Comparison of ENCODE assay signal across 31 cellular contexts in genomic region chr5:178338750-178339144, GRCh38.
DNase-seq lines count a peak whose midpoint lies in the region; ATAC-seq, FAIRE-seq and TF ChIP-seq lines count a peak whose summit lies in the region.
"Had no signal": no experiment of that assay in that cellular context is flagged by ENCODE, and none has a peak within 500 bp of the region (broad histone marks: within the 10 kb centered on the region; RNA-seq: fewer than 3 reads in every experiment).

No MANE protein-coding gene starts in this region.

- no peak overlapping the region for H3K4me3 ChIP-seq in HL-60 (replicated peaks; ENCODE audit: insufficient read depth, low read length)
- H3K4me3 ChIP-seq in bronchial epithelial cell (ENCODE audit: low read depth, low read length), result no peak overlapping the region
- H3K4me3 ChIP-seq: cardiac muscle cell, coronary artery, skin epidermis had no signal

- no peaks in the 10 kb centered on the region for H3K36me3 ChIP-seq in bronchial epithelial cell (ENCODE audit: control insufficient read depth, insufficient read depth, low read length)
- H3K36me3 ChIP-seq: cardiac muscle cell had no signal

- H3K27me3 ChIP-seq in HL-60 (ENCODE audit: insufficient read depth, poor library complexity, severe bottlenecking) (no peaks in the 10 kb centered on the region), bronchial epithelial cell (ENCODE audit: control insufficient read depth, insufficient read depth, low read length) (no peaks in the 10 kb centered on the region)
- H3K27me3 ChIP-seq: cardiac muscle cell had no signal

- H3K27me3 Mint-ChIP-seq in mesothelial cell of epicardium (ENCODE audit: low read depth), result no peaks in the 10 kb centered on the region

- no peak overlapping the region for H3K4me3 Mint-ChIP-seq in mesothelial cell of epicardium
- H3K4me3 Mint-ChIP-seq: activated naive CD8-positive, alpha-beta T cell treated with anti-CD3 and anti-CD28 coated beads, Interleukin-2, amount 10 ng/mL, durations not matched to agents 7 days and 5 days; naive B cell; stimulated activated memory B cell treated with anti-CD40 and anti-IgM and Interleukin-4, amounts not matched to agents 10 μg/mL and 1 μg/mL and 100 μg/mL, for 72 hours; T-helper 1 cell treated with Interleukin-12 subunit alpha and Interleukin-12 subunit beta and Interleukin-4 antibody, amounts not matched to agents 30 μg/mL and 1 μg/mL, for 36 hours had no signal

- FAIRE-seq in bronchial epithelial cell (lab: Jason Lieb, UNC), result peak; percentile 73
- FAIRE-seq: islet of Langerhans had no signal

- H3K36me3 Mint-ChIP-seq in mesothelial cell of epicardium, result no peaks in the 10 kb centered on the region
- H3K36me3 Mint-ChIP-seq: activated naive CD8-positive, alpha-beta T cell treated with anti-CD3 and anti-CD28 coated beads, Interleukin-2, amount 10 ng/mL, durations not matched to agents 7 days and 5 days; naive B cell; stimulated activated memory B cell treated with anti-CD40 and anti-IgM and Interleukin-4, amounts not matched to agents 10 μg/mL and 1 μg/mL and 100 μg/mL, for 72 hours had no signal

- H3K27ac Mint-ChIP-seq in mesothelial cell of epicardium, result peak overlapping the region; percentile 67
- H3K27ac Mint-ChIP-seq: activated naive CD8-positive, alpha-beta T cell treated with anti-CD3 and anti-CD28 coated beads, Interleukin-2, amount 10 ng/mL, durations not matched to agents 7 days and 5 days; stimulated activated memory B cell treated with anti-CD40 and anti-IgM and Interleukin-4, amounts not matched to agents 10 μg/mL and 1 μg/mL and 100 μg/mL, for 72 hours; T-helper 1 cell treated with Interleukin-12 subunit alpha and Interleukin-12 subunit beta and Interleukin-4 antibody, amounts not matched to agents 30 μg/mL and 1 μg/mL, for 36 hours had no signal

- ATAC-seq in GM21737 (IDR thresholded peaks at IDR 0.05; ENCODE audit: unreplicated experiment) (no peak), GM18909 (IDR thresholded peaks at IDR 0.05; ENCODE audit: poor library complexity, unreplicated experiment) (no peak), GM19463 (IDR thresholded peaks at IDR 0.05; ENCODE audit: unreplicated experiment) (no peak)
- ATAC-seq: stimulated activated memory B cell treated with anti-CD40 and anti-IgM and Interleukin-4, amounts not matched to agents 10 μg/mL and 1 μg/mL and 100 μg/mL, for 72 hours had no signal

- TF ChIP-seq CTCF in HL-60 (IDR thresholded peaks at IDR 0.05; ENCODE audit: insufficient read depth, low read length), result no peak
- TF ChIP-seq CTCF in bronchial epithelial cell (IDR thresholded peaks at IDR 0.05; ENCODE audit: insufficient read depth, low read length, severe bottlenecking), result no peak
- no peak for TF ChIP-seq CTCF in mesothelial cell of epicardium (IDR thresholded peaks at IDR 0.05; ENCODE audit: unreplicated experiment)

- H3K4me1 Mint-ChIP-seq in mesothelial cell of epicardium, result peaks cover 49% of the 10 kb centered on the region

- peak; percentile 0 for DNase-seq in DMS153 (lab: John Stamatoyannopoulos, UW)
- no peak for DNase-seq in DMS153 treated with DMSO at 0.1 percent for 48 hours (lab: John Stamatoyannopoulos, UW; ENCODE audit: unreplicated experiment)
- DNase-seq in HL-60 (ENCODE audit: low read depth in 1 of 2, low spot score in 1 of 2), result no peak
- DNase-seq in bronchial epithelial cell (ENCODE audit: low read depth), result peak; percentile 83
- no peak for DNase-seq in mesothelial cell of epicardium (ENCODE audit: low spot score in 2 of 2, unreplicated experiment in 2 of 2)
- DNase-seq: 8988T; activated CD4-positive, alpha-beta T cell treated with anti-CD3 and anti-CD28 coated beads, Interleukin-2, amount 50 U/mL, for 1 hour; activated CD4-positive, CD25-positive, alpha-beta regulatory T cell; activated gamma-delta T cell; activated naive CD8-positive, alpha-beta T cell treated with anti-CD3 and anti-CD28 coated beads, Interleukin-2, amount 10 ng/mL, durations not matched to agents 7 days and 5 days; activated T-cell treated with anti-CD3 and anti-CD28 coated beads, Interleukin-2, amount 50 U/mL, for 1 hour; COR-L47; effector memory CD4-positive, alpha-beta T cell; erythroblast; GOT3; left ventricle myocardium superior; naive B cell; NCI-H1436 treated with DMSO at 0.1 percent for 48 hours; NCI-H2107; NCI-H82; trophoblast cell had no signal

- no peaks in the 10 kb centered on the region for H3K9me3 Mint-ChIP-seq in mesothelial cell of epicardium
- H3K9me3 Mint-ChIP-seq: activated naive CD8-positive, alpha-beta T cell treated with anti-CD3 and anti-CD28 coated beads, Interleukin-2, amount 10 ng/mL, durations not matched to agents 7 days and 5 days; naive B cell; stimulated activated memory B cell treated with anti-CD40 and anti-IgM and Interleukin-4, amounts not matched to agents 10 μg/mL and 1 μg/mL and 100 μg/mL, for 72 hours; T-helper 1 cell treated with Interleukin-12 subunit alpha and Interleukin-12 subunit beta and Interleukin-4 antibody, amounts not matched to agents 30 μg/mL and 1 μg/mL, for 36 hours had no signal

- H3K27ac ChIP-seq in HL-60 (replicated peaks), result peak overlapping the region; percentile 75
- H3K27ac ChIP-seq: C4-2B, cardiac muscle cell, coronary artery, skin epidermis had no signal

Comparison
In these comparisons a context has a peak if more than half of its experiments do, and no peak if none do; other contexts are left out.
1. DNase-seq: peak in DMS153 (single experiment) and bronchial epithelial cell (single experiment); none in DMS153 treated with DMSO at 0.1 percent for 48 hours (single experiment), HL-60 (0 of 2) and mesothelial cell of epicardium (0 of 2).